Comparison of ENCODE assay signal across 11 cellular contexts in genomic region chr14:29085546-29085945, GRCh38.
DNase-seq lines count a peak whose midpoint lies in the region; ATAC-seq, FAIRE-seq and TF ChIP-seq lines count a peak whose summit lies in the region.
"Had no signal": no experiment of that assay in that cellular context is flagged by ENCODE, and none has a peak within 500 bp of the region (broad histone marks: within the 10 kb centered on the region; RNA-seq: fewer than 3 reads in every experiment).

No MANE protein-coding gene starts in this region.

- no peak overlapping the region for H3K27ac Mint-ChIP-seq in WTC11
- H3K27ac Mint-ChIP-seq: stimulated activated naive B cell treated with anti-CD40 and anti-IgM and Interleukin-4, amounts not matched to agents 10 μg/mL and 1 μg/mL and 100 μg/mL, for 72 hours had no signal

- no TSS peak for BruUV-seq in HepG2 (replicated peaks; lab: Mats Ljungman, UMichigan)

- in situ Hi-C loops in HepG2 (cut with HindIII; ENCODE audit: extremely low pct_ligation_motif_present, low pct_unique_long_range_greater_than_20kb) = no loop called here

- POLR2A ChIA-PET in WTC11 (lab: Charles Lee) (no interaction called here), HepG2 (lab: Yijun Ruan, JAX) (no interaction called here)

- H3K4me1 ChIP-seq in HepG2 (ENCODE audit: insufficient read depth, low read length) = no peaks in the 10 kb centered on the region
- H3K4me1 ChIP-seq: left lung had no signal

- H3K9me3 Mint-ChIP-seq in WTC11 = peaks cover 15% of the 10 kb centered on the region

- H3K4me3 Mint-ChIP-seq in WTC11 = no peak overlapping the region
- H3K4me3 Mint-ChIP-seq: activated T-cell treated with anti-CD3 and anti-CD28 coated beads, Interleukin-2, amount 50 U/mL, for 4 hours; stimulated activated naive B cell treated with anti-CD40 and anti-IgM and Interleukin-4, amounts not matched to agents 10 μg/mL and 1 μg/mL and 100 μg/mL, for 72 hours had no signal

- H3K27me3 Mint-ChIP-seq in WTC11 (ENCODE audit: low read depth) = peaks cover 3% of the 10 kb centered on the region; the same call in 1 of the 2 replicates
- H3K27me3 Mint-ChIP-seq: stimulated activated naive B cell treated with anti-CD40 and anti-IgM and Interleukin-4, amounts not matched to agents 10 μg/mL and 1 μg/mL and 100 μg/mL, for 72 hours had no signal

- H3K36me3 Mint-ChIP-seq in WTC11 = no peaks in the 10 kb centered on the region; the same call in 1 of the 2 replicates
- H3K36me3 Mint-ChIP-seq: stimulated activated naive B cell treated with anti-CD40 and anti-IgM and Interleukin-4, amounts not matched to agents 10 μg/mL and 1 μg/mL and 100 μg/mL, for 72 hours had no signal

- no peak overlapping the region for H3K27ac ChIP-seq in HepG2 (ENCODE audit: extremely low read length, insufficient read depth, low read length)
- H3K27ac ChIP-seq: left lung had no signal

- CTCF ChIA-PET in WTC11 (lab: Charles Lee) = no interaction called here
- CTCF ChIA-PET in HepG2 (lab: Yijun Ruan, JAX; ENCODE audit: low intra/inter-chr PET ratio, low total read pairs) = interaction anchor here (0.8 to 1.4 kb wide), 2 partner anchors 69 to 70 kb away, joined by 3 to 5 read pairs; no protein-coding TSS in a partner anchor

- H3K9ac ChIP-seq in HepG2 (ENCODE audit: insufficient read depth, low read depth, low read length) = no peak overlapping the region

- no peak for TF ChIP-seq EP300 in HepG2 (IDR thresholded peaks at IDR 0.05; ENCODE audit: low read depth in 2 of 2, low read length in 2 of 2)
- no peak for TF ChIP-seq EP300 in HepG2 (CRISPR knock-in tag; IDR thresholded peaks at IDR 0.05; ENCODE audit: borderline replicate concordance)

- peaks cover 57% of the 10 kb centered on the region for H3K9me3 ChIP-seq in HepG2 (ENCODE audit: low read length)

- H2AFZ ChIP-seq in HepG2 (ENCODE audit: low read length) = no peak overlapping the region

- TF ChIP-seq RAD21 in HepG2 (CRISPR knock-in tag; IDR thresholded peaks at IDR 0.05) = no peak

- 3% methylated on average over 3 of the region's 3 CpGs for WGBS in HepG2 (ENCODE audit: low lambda C conversion rate)

- TF ChIP-seq CTCF in WTC11 (IDR thresholded peaks at IDR 0.05) (peak; percentile 29; the same call in 1 of the 2 replicates), HepG2 (CRISPR knock-in tag; IDR thresholded peaks at IDR 0.05) (0 out of 2 replicates have a peak, but pooled peaks have one; percentile 9), GM10266 (IDR thresholded peaks at IDR 0.05; ENCODE audit: control insufficient read depth, insufficient read depth, low read depth, missing control alignments) (no peak)

- no peak overlapping the region for H3K4me3 ChIP-seq in HepG2 (replicated peaks in 1 of 3; ENCODE audit: insufficient read depth in 1 of 3, low read depth in 2 of 3, low read length in 3 of 3)
- H3K4me3 ChIP-seq: left lung had no signal

- H3K4me1 Mint-ChIP-seq in WTC11 = no peaks in the 10 kb centered on the region
- H3K4me1 Mint-ChIP-seq: stimulated activated naive B cell treated with anti-CD40 and anti-IgM and Interleukin-4, amounts not matched to agents 10 μg/mL and 1 μg/mL and 100 μg/mL, for 72 hours had no signal

- intact Hi-C loops in HepG2 (cut with micrococcal nuclease; ENCODE audit: unreplicated experiment) = loop anchor here (2.0 to 5.0 kb wide), 2 partner anchors 57 to 68 kb away; no protein-coding TSS in a partner anchor

- no peaks in the 10 kb centered on the region for H3K36me3 ChIP-seq in HepG2 (replicated peaks in 1 of 2; ENCODE audit: control insufficient read depth in 1 of 2, insufficient read depth in 2 of 2, low read length in 2 of 2)
- H3K36me3 ChIP-seq: left lung had no signal

- no peaks in the 10 kb centered on the region for H4K20me1 ChIP-seq in HepG2 (ENCODE audit: insufficient read depth, low read length)

- ATAC-seq in HG02759 (IDR thresholded peaks at IDR 0.05; ENCODE audit: unreplicated experiment) (peak; percentile 55), WTC11 (peak; percentile 94), HepG2 (peak; percentile 99), HG03280 (IDR thresholded peaks at IDR 0.05; ENCODE audit: unreplicated experiment) (no peak)
- ATAC-seq: activated T-cell treated with anti-CD3 and anti-CD28 coated beads, Interleukin-2, amount 50 U/mL, for 4 hours; left lung had no signal

- DNase-seq in COLO829 (ENCODE audit: low spot score) (peak; percentile 8), WTC11 (ENCODE audit: low spot score) (no peak), HepG2 (ENCODE audit: low spot score) (peak; percentile 39), GM10266 (ENCODE audit: extremely low spot score) (no peak), CD1c-positive myeloid dendritic cell (ENCODE audit: extremely low spot score) (no peak)
- no peak for DNase-seq in stimulated activated naive CD4-positive, alpha-beta T cell (lab: John Stamatoyannopoulos, UW)
- DNase-seq: activated T-cell treated with anti-CD3 and anti-CD28 coated beads, Interleukin-2, amount 50 U/mL, for 4 hours; left lung; stimulated activated naive B cell treated with anti-CD40 and anti-IgM and Interleukin-4, amounts not matched to agents 10 μg/mL and 1 μg/mL and 100 μg/mL, for 72 hours had no signal

- no peak for TF ChIP-seq POLR2A in HepG2 (IDR thresholded peaks at IDR 0.05; ENCODE audit: insufficient read depth in 1 of 2, low read depth in 2 of 2, low read length in 2 of 2)

- H3K79me2 ChIP-seq in HepG2 (ENCODE audit: insufficient read depth, low read length) = no peaks in the 10 kb centered on the region

- no peak overlapping the region for H3K4me2 ChIP-seq in HepG2 (ENCODE audit: low read depth, low read length)

- H3K27me3 ChIP-seq in HepG2 (ENCODE audit: control insufficient read depth in 1 of 2, insufficient read depth in 2 of 2, low read length in 2 of 2) = no peaks in the 10 kb centered on the region
- H3K27me3 ChIP-seq: left lung had no signal

- no peak for FAIRE-seq in HepG2 (lab: Jason Lieb, UNC)

TF ChIP-seq in WTC11, 78 proteins besides CTCF, POLR2A, EP300 and RAD21 (continues in another document):
- TF ChIP-seq NFE2L1 (CRISPR knock-in tag; IDR thresholded peaks at IDR 0.05) (no peak), AFF4 (CRISPR knock-in tag; IDR thresholded peaks at IDR 0.05; ENCODE audit: borderline replicate concordance) (no peak), NFATC4 (CRISPR knock-in tag; IDR thresholded peaks at IDR 0.05) (no peak)

TF ChIP-seq in HepG2, 621 proteins besides CTCF, POLR2A, EP300 and RAD21:
- peak; percentile 20; the same call in 1 of the 2 replicates for TF ChIP-seq SMC3 (IDR thresholded peaks at IDR 0.05; ENCODE audit: low read length)
- TF ChIP-seq ZNF280B (CRISPR knock-in tag; IDR thresholded peaks at IDR 0.05; ENCODE audit: borderline replicate concordance) = no peak
- TF ChIP-seq HMGXB4 (CRISPR knock-in tag; IDR thresholded peaks at IDR 0.05; ENCODE audit: borderline replicate concordance in 1 of 2, low read depth in 1 of 2) = no peak
- peak; percentile 24; the same call in 1 of the 2 replicates for TF ChIP-seq STAG1 (CRISPR knock-in tag; IDR thresholded peaks at IDR 0.05)
- TF ChIP-seq ZNF597 (CRISPR knock-in tag; IDR thresholded peaks at IDR 0.05) = no peak
- no peak for TF ChIP-seq ZNF264 (CRISPR knock-in tag; IDR thresholded peaks at IDR 0.05)
- no peak for TF ChIP-seq ZNF644 (CRISPR knock-in tag; IDR thresholded peaks at IDR 0.05; ENCODE audit: low read depth)
- no peak for TF ChIP-seq POGZ (CRISPR knock-in tag; IDR thresholded peaks at IDR 0.05)
- TF ChIP-seq MEIS1 (CRISPR knock-in tag; IDR thresholded peaks at IDR 0.05; ENCODE audit: borderline replicate concordance) = no peak
TF ChIP-seq in HepG2: peak in this region for 2.

Comparison
In these comparisons a context has a peak if more than half of its experiments do, and no peak if none do; other contexts are left out.
1. DNase-seq: peak in COLO829 (single experiment) and HepG2 (single experiment); none in WTC11 (single experiment), stimulated activated naive CD4-positive, alpha-beta T cell (0 of 6), GM10266 (single experiment) and CD1c-positive myeloid dendritic cell (single experiment).